In genomic region chr5:53507013-53507412, GRCh38 we compare ENCODE assay signal across 30 cellular contexts.
"Had no signal": no experiment of that assay in that cellular context is flagged by ENCODE, and none has a peak within 500 bp of the region (broad histone marks: within the 10 kb centered on the region; RNA-seq: fewer than 3 reads in every experiment).

No MANE protein-coding gene starts in this region.

- ATAC-seq: activated CD4-positive, alpha-beta T cell treated with anti-CD3 and anti-CD28 coated beads for 36 hours; activated CD8-positive, alpha-beta memory T cell treated with anti-CD3 and anti-CD28 coated beads, Interleukin-2, amount 10 ng/mL, durations not matched to agents 7 days and 5 days; activated naive CD4-positive, alpha-beta T cell treated with anti-CD3 and anti-CD28 coated beads, Interleukin-2, amount 50 U/mL, for 72 hours; activated naive CD8-positive, alpha-beta T cell treated with anti-CD3 and anti-CD28 coated beads, Interleukin-2, amount 50 U/mL, for 24 hours; body of pancreas; T-helper 17 cell had no signal

- H3K4me1 Mint-ChIP-seq: activated CD4-positive, alpha-beta T cell treated with anti-CD3 and anti-CD28 coated beads for 36 hours; activated CD8-positive, alpha-beta memory T cell treated with anti-CD3 and anti-CD28 coated beads, Interleukin-2, amount 10 ng/mL, durations not matched to agents 7 days and 5 days; activated naive CD8-positive, alpha-beta T cell treated with anti-CD3 and anti-CD28 coated beads, Interleukin-2, amount 50 U/mL, for 24 hours; T-helper 17 cell had no signal

- H3K36me3 ChIP-seq: ascending aorta, Peyer's patch, WERI-Rb-1 had no signal

- H3K4me3 ChIP-seq: ascending aorta, body of pancreas, coronary artery, Peyer's patch had no signal

- DNase-seq: activated CD4-positive, alpha-beta T cell treated with anti-CD3 and anti-CD28 coated beads for 36 hours; activated CD4-positive, alpha-beta T cell treated with anti-CD3 and anti-CD28 coated beads, Interleukin-2, amount 50 U/mL, for 4 hours; activated CD8-positive, alpha-beta memory T cell treated with anti-CD3 and anti-CD28 coated beads, Interleukin-2, amount 10 ng/mL, durations not matched to agents 7 days and 5 days; activated effector memory CD4-positive, alpha-beta T cell treated with Interleukin-2 at 50 U/mL for 16 hours; activated naive CD4-positive, alpha-beta T cell; activated naive CD8-positive, alpha-beta T cell treated with anti-CD3 and anti-CD28 coated beads, Interleukin-2, amount 50 U/mL, for 24 hours; activated T-cell treated with anti-CD3 and anti-CD28 coated beads, Interleukin-2, amount 50 U/mL, for 24 hours; amniotic stem cell; body of pancreas; central memory CD4-positive, alpha-beta T cell; IMR-90; NCI-H1092 treated with DMSO at 0.1 percent for 48 hours; NCI-H1436; NCI-H187; NCI-H2081 treated with DMSO at 0.1 percent for 48 hours; NCI-H446; NCI-H524; Peyer's patch; Right ventricle myocardium superior; T-helper 17 cell; T-helper 9 cell; WERI-Rb-1 had no signal

- H3K27ac Mint-ChIP-seq: activated CD4-positive, alpha-beta T cell treated with anti-CD3 and anti-CD28 coated beads for 36 hours; activated CD8-positive, alpha-beta memory T cell treated with anti-CD3 and anti-CD28 coated beads, Interleukin-2, amount 10 ng/mL, durations not matched to agents 7 days and 5 days; activated naive CD4-positive, alpha-beta T cell treated with anti-CD3 and anti-CD28 coated beads, Interleukin-2, amount 50 U/mL, for 72 hours; activated naive CD8-positive, alpha-beta T cell treated with anti-CD3 and anti-CD28 coated beads, Interleukin-2, amount 50 U/mL, for 24 hours; activated T-cell treated with anti-CD3 and anti-CD28 coated beads, Interleukin-2, amount 50 U/mL, for 24 hours; activated T-helper 1 cell treated with anti-CD3 and anti-CD28 coated beads, Interleukin-12 subunit alpha, Interleukin-12 subunit beta, Interleukin-2, Interleukin-4 antibody, amounts not matched to agents 30 ng/mL and 10 ng/mL and 1 ng/mL, durations not matched to agents 14 hours and 24 hours and 36 hours; T-helper 17 cell had no signal

- H3K4me1 ChIP-seq: ascending aorta, body of pancreas, Peyer's patch had no signal

- H3K36me3 Mint-ChIP-seq: activated CD8-positive, alpha-beta memory T cell treated with anti-CD3 and anti-CD28 coated beads, Interleukin-2, amount 10 ng/mL, durations not matched to agents 7 days and 5 days had no signal

- H3K9ac ChIP-seq: KMS-11 had no signal

- H3K27me3 ChIP-seq: ascending aorta, body of pancreas, Peyer's patch had no signal

- H3K4me2 ChIP-seq: KMS-11 had no signal

- H3K4me3 Mint-ChIP-seq: activated CD4-positive, alpha-beta T cell treated with anti-CD3 and anti-CD28 coated beads for 36 hours; activated CD8-positive, alpha-beta memory T cell treated with anti-CD3 and anti-CD28 coated beads, Interleukin-2, amount 10 ng/mL, durations not matched to agents 7 days and 5 days; activated naive CD8-positive, alpha-beta T cell treated with anti-CD3 and anti-CD28 coated beads, Interleukin-2, amount 50 U/mL, for 24 hours; activated T-cell treated with anti-CD3 and anti-CD28 coated beads, Interleukin-2, amount 50 U/mL, for 24 hours; activated T-helper 1 cell treated with anti-CD3 and anti-CD28 coated beads, Interleukin-12 subunit alpha, Interleukin-12 subunit beta, Interleukin-2, Interleukin-4 antibody, amounts not matched to agents 30 ng/mL and 10 ng/mL and 1 ng/mL, durations not matched to agents 14 hours and 24 hours and 36 hours; T-helper 17 cell had no signal

- FAIRE-seq: bronchial epithelial cell, TTC549 had no signal

- H3K27ac ChIP-seq: ascending aorta, body of pancreas, coronary artery, KMS-11, Peyer's patch, RWPE1, WERI-Rb-1 had no signal
